9 cellular contexts compared by ENCODE assay signal in genomic region chr14:92973265-92973797, GRCh38.
A peak's percentile ranks its signal among the peaks of the same experiment; 100 is the strongest.
DNase-seq lines count a peak whose midpoint lies in the region; ATAC-seq and TF ChIP-seq lines count a peak whose summit lies in the region.
"Had no signal": no experiment of that assay in that cellular context is flagged by ENCODE, and none has a peak within 500 bp of the region (broad histone marks: within the 10 kb centered on the region; RNA-seq: fewer than 3 reads in every experiment).

No MANE protein-coding gene starts in this region.

- peak; percentile 86 for TF ChIP-seq CTCF in HFF-Myc (IDR thresholded peaks at IDR 0.05; ENCODE audit: low read depth, low read length, missing control alignments)
- TF ChIP-seq CTCF in SU-DHL-6 (IDR thresholded peaks at IDR 0.05; ENCODE audit: insufficient read depth, low read length, poor library complexity, severe bottlenecking): peak; percentile 22
- peak; percentile 88 for TF ChIP-seq CTCF in fibroblast of mammary gland (conservative IDR thresholded peaks at IDR 0.05; ENCODE audit: control insufficient read depth, insufficient read depth, low read depth, low read length)
- TF ChIP-seq CTCF in nephron progenitor cell (IDR thresholded peaks at IDR 0.05): peak; percentile 50

- ATAC-seq in HG03457 (IDR thresholded peaks at IDR 0.05; ENCODE audit: unreplicated experiment) (no peak), GM21737 (IDR thresholded peaks at IDR 0.05; ENCODE audit: unreplicated experiment) (no peak)

- H3K9me2 ChIP-seq in SU-DHL-6 (replicated peaks; ENCODE audit: insufficient read depth, low read length): no peaks in the 10 kb centered on the region

- peaks cover 13% of the 10 kb centered on the region for H3K4me1 Mint-ChIP-seq in nephron progenitor cell

- no peaks in the 10 kb centered on the region for H3F3A ChIP-seq in SU-DHL-6 (ENCODE audit: insufficient read depth)

- H3K4me3 ChIP-seq in HFF-Myc (replicated peaks; ENCODE audit: low read depth, low read length) (no peak overlapping the region), SU-DHL-6 (ENCODE audit: insufficient read depth, low read length, poor library complexity, severe bottlenecking) (no peak overlapping the region), fibroblast of mammary gland (ENCODE audit: control insufficient read depth, low read depth, low read length) (no peak overlapping the region)

- H4K20me1 ChIP-seq in SU-DHL-6 (ENCODE audit: low read depth, low read length): no peaks in the 10 kb centered on the region

- no peak overlapping the region for H2AFZ ChIP-seq in SU-DHL-6 (ENCODE audit: low read depth, low read length, severe bottlenecking)

- no peak overlapping the region for H3K9ac ChIP-seq in SU-DHL-6 (ENCODE audit: low read length)

- no peaks in the 10 kb centered on the region for H3K36me3 ChIP-seq in SU-DHL-6 (ENCODE audit: low read length)

- DNase-seq in COR-L47 (lab: John Stamatoyannopoulos, UW) (peak; percentile 60), HFF-Myc (ENCODE audit: extremely low read depth, low read depth) (peak; percentile 40), fibroblast of mammary gland (ENCODE audit: low read depth) (peak; percentile 95), nephron progenitor cell (peak; percentile 67)
- no peak for DNase-seq in activated CD4-positive, CD25-positive, alpha-beta regulatory T cell (lab: John Stamatoyannopoulos, UW)

- H3K9me3 Mint-ChIP-seq in nephron progenitor cell: peaks cover 29% of the 10 kb centered on the region

- H3K27me3 ChIP-seq in SU-DHL-6 (ENCODE audit: low read length): no peaks in the 10 kb centered on the region

- H3K9me3 ChIP-seq in SU-DHL-6 (ENCODE audit: insufficient read depth, low read length): peaks cover 19% of the 10 kb centered on the region; the same call in 1 of the 2 replicates

- peaks cover 27% of the 10 kb centered on the region for H3K36me3 Mint-ChIP-seq in nephron progenitor cell (ENCODE audit: low read depth)

- H3K79me2 ChIP-seq in SU-DHL-6 (ENCODE audit: insufficient read depth, low read length): no peaks in the 10 kb centered on the region

- H3K27ac ChIP-seq in SU-DHL-6 (ENCODE audit: low read depth, low read length): no peak overlapping the region

- no peak overlapping the region for H3K4me2 ChIP-seq in SU-DHL-6 (ENCODE audit: low read depth, low read length, poor library complexity, severe bottlenecking)

- H3K27me3 Mint-ChIP-seq in nephron progenitor cell (ENCODE audit: low read depth, poor library complexity): peaks cover 13% of the 10 kb centered on the region

- H3K27ac Mint-ChIP-seq in nephron progenitor cell: no peak overlapping the region
- H3K27ac Mint-ChIP-seq: T-helper 1 cell treated with Interleukin-12 subunit alpha and Interleukin-12 subunit beta and Interleukin-4 antibody, amounts not matched to agents 30 μg/mL and 1 μg/mL, for 36 hours had no signal

- no peak overlapping the region for H3K4me3 Mint-ChIP-seq in nephron progenitor cell
- H3K4me3 Mint-ChIP-seq: T-helper 1 cell treated with Interleukin-12 subunit alpha and Interleukin-12 subunit beta and Interleukin-4 antibody, amounts not matched to agents 30 μg/mL and 1 μg/mL, for 36 hours had no signal

Comparison
In these comparisons a context has a peak if more than half of its experiments do, and no peak if none do; other contexts are left out.
1. DNase-seq: peak in COR-L47 (single experiment), HFF-Myc (single experiment), fibroblast of mammary gland (single experiment) and nephron progenitor cell (single experiment); none in activated CD4-positive, CD25-positive, alpha-beta regulatory T cell (0 of 4).
2. CTCF ChIP-seq: peak in every context shown above with its lines; median percentile 88 in fibroblast of mammary gland; 86 in HFF-Myc; 50 in nephron progenitor cell; 22 in SU-DHL-6.